In the genomic region with DNA sequence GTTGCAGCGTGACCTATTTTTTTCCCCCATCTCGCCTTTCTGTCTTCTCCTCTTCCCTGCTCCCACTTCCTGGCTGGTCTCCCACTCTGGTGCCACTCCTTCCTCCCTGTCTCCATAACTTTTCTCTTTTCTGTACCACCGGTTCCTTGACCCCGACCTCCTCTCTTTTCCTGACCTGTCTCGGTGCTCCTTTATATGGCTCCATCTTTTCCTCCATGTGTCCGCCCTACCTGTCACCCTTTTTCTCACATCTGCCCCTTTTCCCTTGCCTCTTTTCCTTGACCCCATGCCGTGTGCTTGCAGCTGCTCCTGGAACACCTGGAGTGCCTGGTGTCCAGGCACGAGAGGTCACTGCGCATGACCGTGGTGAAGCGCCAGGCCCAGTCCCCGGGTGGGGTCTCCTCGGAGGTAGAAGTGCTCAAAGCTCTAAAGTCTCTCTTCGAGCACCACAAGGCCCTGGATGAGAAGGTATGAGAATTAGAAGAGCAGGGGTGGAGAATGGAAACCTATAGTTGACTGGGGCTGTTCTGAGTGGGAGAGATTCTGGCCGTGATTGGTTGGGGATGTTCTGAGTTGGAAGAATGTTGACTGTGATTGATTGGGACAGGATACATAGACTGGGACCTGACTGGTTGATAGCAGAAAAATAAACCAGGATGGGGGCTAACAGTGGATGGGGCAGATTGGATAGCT, we compare ENCODE assay signal across 9 cellular contexts. TPM values are rescaled to one million over a fixed set of nuclear protein-coding genes. Genes with fewer than 3 reads are reported as not detected.
DNase-seq lines count a peak whose midpoint lies in the region; ATAC-seq, FAIRE-seq and TF ChIP-seq lines count a peak whose summit lies in the region.
"Had no signal": no experiment of that assay in that cellular context is flagged by ENCODE, and none has a peak within 500 bp of the region (broad histone marks: within the 10 kb centered on the region; RNA-seq: fewer than 3 reads in every experiment).

No MANE protein-coding gene starts in this region.

- no peak for ATAC-seq in activated CD8-positive, alpha-beta T cell treated with anti-CD3 and anti-CD28 coated beads for 36 hours
- ATAC-seq in upper lobe of left lung (ENCODE audit: low FRiP score in 2 of 2) (no peak), GM18505 (IDR thresholded peaks at IDR 0.05; ENCODE audit: unreplicated experiment) (no peak)
- no peak for ATAC-seq in activated CD4-positive, CD25-positive, alpha-beta regulatory T cell treated with anti-CD3 and anti-CD28 coated beads, Interleukin-2, amount 50 U/mL, for 24 hours

- peaks cover 13% of the 10 kb centered on the region for H3K4me1 Mint-ChIP-seq in activated CD8-positive, alpha-beta T cell treated with anti-CD3 and anti-CD28 coated beads for 36 hours (ENCODE audit: low read depth)

- no peak for TF ChIP-seq CTCF in cardiac muscle cell (IDR thresholded peaks at IDR 0.05; ENCODE audit: low read depth, low read length)
- TF ChIP-seq CTCF in activated CD8-positive, alpha-beta T cell treated with anti-CD3 and anti-CD28 coated beads for 36 hours (IDR thresholded peaks at IDR 0.05) = no peak
- TF ChIP-seq CTCF in kidney (IDR thresholded peaks at IDR 0.05; ENCODE audit: borderline replicate concordance, extremely low read depth, insufficient read depth) = no peak
- no peak for TF ChIP-seq CTCF in upper lobe of left lung (IDR thresholded peaks at IDR 0.05)

- H3K27me3 ChIP-seq in cardiac muscle cell (no peaks in the 10 kb centered on the region), upper lobe of left lung (no peaks in the 10 kb centered on the region)

- H3K36me3 ChIP-seq in cardiac muscle cell (no peaks in the 10 kb centered on the region), kidney (ENCODE audit: control insufficient read depth in 1 of 2, insufficient read depth in 2 of 2, low read length in 2 of 2) (no peaks in the 10 kb centered on the region), upper lobe of left lung (no peaks in the 10 kb centered on the region)

- H3K27ac Mint-ChIP-seq in activated CD8-positive, alpha-beta T cell treated with anti-CD3 and anti-CD28 coated beads for 36 hours = peak overlapping the region; percentile 52

- POLR2A ChIA-PET in activated CD8-positive, alpha-beta T cell treated with anti-CD3 and anti-CD28 coated beads for 36 hours (lab: Charles Lee) = interaction anchor here (1.0 to 2.8 kb wide), 4 partner anchors 9 to 23 kb away, joined by 3 to 11 read pairs (median 6); partner anchors contain the start of genes LIN7B and PPFIA3

- H3K27ac ChIP-seq in cardiac muscle cell = no peak overlapping the region
- H3K27ac ChIP-seq in kidney (ENCODE audit: low read depth in 2 of 2, low read length in 2 of 2) = no peak overlapping the region
- H3K27ac ChIP-seq in upper lobe of left lung = peak overlapping the region in 3 of 4 donors; percentile 28 to 66 (median 57)

- no peak overlapping the region for H3K9ac ChIP-seq in kidney (ENCODE audit: low read length in 2 of 2)

- no peak for FAIRE-seq in kidney (lab: Jason Lieb, UNC)

- TF ChIP-seq POLR2A in upper lobe of left lung (IDR thresholded peaks at IDR 0.05) (no peak), GM18505 (IDR thresholded peaks at IDR 0.05; ENCODE audit: borderline replicate concordance, extremely low read depth, insufficient read depth, insufficient read length) (no peak)

- H3K4me3 Mint-ChIP-seq in activated CD8-positive, alpha-beta T cell treated with anti-CD3 and anti-CD28 coated beads for 36 hours = peak overlapping the region; percentile 82

- H3K4me3 ChIP-seq in cardiac muscle cell (peak overlapping the region; percentile 14), kidney (ENCODE audit: low read length in 2 of 2) (peak overlapping the region in 1 of 2 donors; percentile 45), upper lobe of left lung (peak overlapping the region in 3 of 4 donors; percentile 35 to 45 (median 44))

- intact Hi-C loops in cardiac septum (cut with DNase I) = no loop called here
- intact Hi-C loops in activated CD8-positive, alpha-beta T cell treated with anti-CD3 and anti-CD28 coated beads for 36 hours (cut with micrococcal nuclease) = no loop called here
- intact Hi-C loops in kidney (cut with DNase I) = no loop called here

- no peak for TF ChIP-seq EP300 in upper lobe of left lung (IDR thresholded peaks at IDR 0.05)

- H3K27me3 Mint-ChIP-seq in activated CD8-positive, alpha-beta T cell treated with anti-CD3 and anti-CD28 coated beads for 36 hours = no peaks in the 10 kb centered on the region

- WGBS in upper lobe of left lung, 2 donors = 23 to 62% methylated on average over 15 of the region's 15 CpGs

- H3K9me3 Mint-ChIP-seq in activated CD8-positive, alpha-beta T cell treated with anti-CD3 and anti-CD28 coated beads for 36 hours = no peaks in the 10 kb centered on the region

- DNase-seq in cardiac muscle cell (ENCODE audit: low read depth in 1 of 2, low spot score in 1 of 2) (no peak), cardiac septum (ENCODE audit: low spot score) (no peak), kidney (peak; percentile 78), upper lobe of left lung (peak in 1 of 2 donors; percentile 54), putamen (ENCODE audit: low spot score) (no peak)
- DNase-seq in activated CD8-positive, alpha-beta T cell treated with anti-CD3 and anti-CD28 coated beads for 36 hours = no peak
- DNase-seq: NCI-H1436 treated with DMSO at 0.1 percent for 48 hours had no signal

- H3K36me3 Mint-ChIP-seq in activated CD8-positive, alpha-beta T cell treated with anti-CD3 and anti-CD28 coated beads for 36 hours (ENCODE audit: low read depth) = peaks cover 1% of the 10 kb centered on the region

- H3K4me1 ChIP-seq in cardiac muscle cell (ENCODE audit: low read depth) (peaks cover 6% of the 10 kb centered on the region), kidney (ENCODE audit: control insufficient read depth in 1 of 2, insufficient read depth in 1 of 2, low read depth in 1 of 2, low read length in 2 of 2) (peaks cover 0 to 8% of the 10 kb centered on the region in 2 donors), upper lobe of left lung (peaks cover 13 to 30% (median 22%) of the 10 kb centered on the region in 4 donors)

- CTCF ChIA-PET in activated CD8-positive, alpha-beta T cell treated with anti-CD3 and anti-CD28 coated beads for 36 hours (lab: Charles Lee) = interaction anchor here (0.6 to 3.7 kb wide), 7 partner anchors 15 to 341 kb away, joined by 3 to 17 read pairs (median 5); partner anchors contain the start of gene LIN7B

- H3K9me3 ChIP-seq in cardiac muscle cell (ENCODE audit: low read depth) = no peaks in the 10 kb centered on the region
- no peaks in the 10 kb centered on the region for H3K9me3 ChIP-seq in kidney (ENCODE audit: control insufficient read depth in 1 of 2, low read length in 2 of 2)
- no peaks in the 10 kb centered on the region for H3K9me3 ChIP-seq in upper lobe of left lung

RNA-seq across cellular contexts. Expression of gene PPFIA3, which starts 9.3 kb away (rescaled TPM):
- total RNA-seq in cardiac muscle cell = 27.3 and 30.4 TPM in 2 replicates
- polyA plus RNA-seq in cardiac muscle cell = 29.3 and 32.5 TPM in 2 replicates
- 10.1 TPM for total RNA-seq in cardiac septum
- 1 to 10 TPM; 3.9 to 5.1 TPM for total RNA-seq in activated CD8-positive, alpha-beta T cell treated with anti-CD3 and anti-CD28 coated beads for 36 hours
- 7.1 TPM for total RNA-seq in kidney
- 20.0 TPM for polyA plus RNA-seq in kidney (ENCODE audit: insufficient read depth, low read depth, low replicate concordance)
- 10 to 100 TPM in 1 of 6 donors, 1 to 10 TPM in 5; 2.4 to 11.5 (median 5.9) TPM for total RNA-seq in upper lobe of left lung

RNA-seq across cellular contexts. Expression of gene C19orf73, which starts 9.7 kb away (rescaled TPM):
- total RNA-seq in cardiac muscle cell = 2.1 and 12.5 TPM in 2 replicates
- polyA plus RNA-seq in cardiac muscle cell = 3.7 and 9.6 TPM in 2 replicates
- 1.0 TPM for total RNA-seq in cardiac septum
- 1 to 10 TPM; 1.5 to 2.0 TPM for total RNA-seq in activated CD8-positive, alpha-beta T cell treated with anti-CD3 and anti-CD28 coated beads for 36 hours
- 0.82 TPM for total RNA-seq in kidney
- 3.9 TPM for polyA plus RNA-seq in kidney (ENCODE audit: insufficient read depth, low read depth, low replicate concordance)
- total RNA-seq in upper lobe of left lung = 1 to 10 TPM in 4 of 6 donors, under 1 TPM in 1, not detected in 1; 0.89 to 7.9 (median 2.3) TPM

RNA-seq across cellular contexts. Expression of gene LIN7B, which starts 14.5 kb away (rescaled TPM):
- total RNA-seq in cardiac muscle cell (20.0 and 24.5 TPM in 2 replicates), cardiac septum (24.7 TPM), kidney (4.7 TPM), upper lobe of left lung (10 to 100 TPM in 1 of 6 donors, 1 to 10 TPM in 5; 3.1 to 10.2 (median 7.6) TPM)
- polyA plus RNA-seq in cardiac muscle cell (34.6 and 37.8 TPM in 2 replicates), kidney (ENCODE audit: insufficient read depth, low read depth, low replicate concordance) (9.7 TPM)
- 1 to 10 TPM; 2.1 to 4.4 TPM for total RNA-seq in activated CD8-positive, alpha-beta T cell treated with anti-CD3 and anti-CD28 coated beads for 36 hours

RNA-seq across cellular contexts. Expression of gene HRC, which starts 26.5 kb away (rescaled TPM):
- total RNA-seq in cardiac muscle cell = 255 and 389 TPM in 2 replicates
- 184 and 255 TPM in 2 replicates for polyA plus RNA-seq in cardiac muscle cell
- total RNA-seq in cardiac septum = 907 TPM
- total RNA-seq in activated CD8-positive, alpha-beta T cell treated with anti-CD3 and anti-CD28 coated beads for 36 hours = not detected
- total RNA-seq in kidney = 7.0 TPM
- 4.2 TPM for polyA plus RNA-seq in kidney (ENCODE audit: insufficient read depth, low read depth, low replicate concordance)
- 1 to 10 TPM in 3 of 6 donors, under 1 TPM in 2, not detected in 1; 0.61 to 2.1 (median 1.2) TPM for total RNA-seq in upper lobe of left lung

RNA-seq across cellular contexts. Expression of gene TRPM4, which starts 28.9 kb away (rescaled TPM):
- total RNA-seq in cardiac muscle cell (51.3 and 106 TPM in 2 replicates), cardiac septum (44.1 TPM), kidney (89.1 TPM), upper lobe of left lung (100 to 1,000 TPM in 1 of 6 donors, 10 to 100 TPM in 5; 23.9 to 120 (median 49.3) TPM)
- polyA plus RNA-seq in cardiac muscle cell (74.2 and 119 TPM in 2 replicates), kidney (ENCODE audit: insufficient read depth, low read depth, low replicate concordance) (47.6 TPM)
- under 1 TPM; 0.40 to 0.54 TPM for total RNA-seq in activated CD8-positive, alpha-beta T cell treated with anti-CD3 and anti-CD28 coated beads for 36 hours

Comparison
In these comparisons a context has a peak if more than half of its experiments do, and no peak if none do; other contexts are left out.
1. H3K27ac ChIP-seq: peak in upper lobe of left lung (3 of 4); none in cardiac muscle cell (single experiment) and kidney (0 of 2).